Comparison of ENCODE assay signal across 17 cellular contexts in genomic region chr7:82413237-82413636, GRCh38. TPM values are rescaled to one million over a fixed set of nuclear protein-coding genes. Genes with fewer than 3 reads are reported as not detected.
DNase-seq lines count a peak whose midpoint lies in the region; ATAC-seq, FAIRE-seq and TF ChIP-seq lines count a peak whose summit lies in the region.
"Had no signal": no experiment of that assay in that cellular context is flagged by ENCODE, and none has a peak within 500 bp of the region (broad histone marks: within the 10 kb centered on the region; RNA-seq: fewer than 3 reads in every experiment).

No MANE protein-coding gene starts in this region.

- peak overlapping the region; percentile 28; the same call in 1 of the 2 replicates for H3K27ac Mint-ChIP-seq in WTC11
- H3K27ac Mint-ChIP-seq: activated T-helper 17 cell treated with anti-CD3 and anti-CD28 coated beads, Interleukin-2, amount 50 U/mL, for 72 hours had no signal

- no peak overlapping the region for H3K4me2 ChIP-seq in mesenchymal stem cell (ENCODE audit: low read length, poor library complexity, severe bottlenecking)
- H3K4me2 ChIP-seq in HepG2 (ENCODE audit: low read depth, low read length), result no peak overlapping the region

- ATAC-seq in WTC11, result peak; percentile 88
- ATAC-seq in HepG2, result no peak
- no peak for ATAC-seq in GM18520 (IDR thresholded peaks at IDR 0.05; ENCODE audit: unreplicated experiment)
- ATAC-seq: activated T-helper 17 cell treated with anti-CD3 and anti-CD28 coated beads, Interleukin-2, amount 50 U/mL, for 72 hours had no signal

- H3K4me1 ChIP-seq in mesenchymal stem cell (ENCODE audit: control insufficient read depth, insufficient read depth, low read depth, low read length), result peaks cover 1% of the 10 kb centered on the region
- no peaks in the 10 kb centered on the region for H3K4me1 ChIP-seq in HepG2 (ENCODE audit: insufficient read depth, low read length)
- H3K4me1 ChIP-seq in colonic mucosa, result no peaks in the 10 kb centered on the region
- H3K4me1 ChIP-seq: tibial nerve had no signal

- POLR2A ChIA-PET in WTC11 (lab: Charles Lee), result no interaction called here
- POLR2A ChIA-PET in HepG2 (lab: Yijun Ruan, JAX), result no interaction called here

- H3K9me3 Mint-ChIP-seq in WTC11, result peaks cover 8% of the 10 kb centered on the region; the same call in 1 of the 2 replicates

- no peak for TF ChIP-seq EP300 in HepG2 (IDR thresholded peaks at IDR 0.05; ENCODE audit: low read depth in 2 of 2, low read length in 2 of 2)
- no peak for TF ChIP-seq EP300 in HepG2 (CRISPR knock-in tag; IDR thresholded peaks at IDR 0.05; ENCODE audit: borderline replicate concordance)

- H4K8ac ChIP-seq in mesenchymal stem cell (ENCODE audit: low read length), result no peak overlapping the region

- no TSS peak for BruUV-seq in HepG2 (replicated peaks; lab: Mats Ljungman, UMichigan)

- FAIRE-seq in HepG2 (lab: Jason Lieb, UNC), result no peak
- FAIRE-seq: GM12892 had no signal

- H2BK5ac ChIP-seq in mesenchymal stem cell (ENCODE audit: low read depth, low read length, poor library complexity, severe bottlenecking), result peak overlapping the region; percentile 73

- peaks cover 6% of the 10 kb centered on the region for H3K79me1 ChIP-seq in mesenchymal stem cell (replicated peaks; ENCODE audit: low read length, poor library complexity, severe bottlenecking)

- no peak overlapping the region for H3K4ac ChIP-seq in mesenchymal stem cell (ENCODE audit: low read depth in 1 of 2, low read length in 2 of 2)

- no peak for TF ChIP-seq POLR2A in HepG2 (IDR thresholded peaks at IDR 0.05; ENCODE audit: insufficient read depth in 1 of 2, low read depth in 2 of 2, low read length in 2 of 2)

- H3K18ac ChIP-seq in mesenchymal stem cell (ENCODE audit: low read depth in 1 of 2, low read length in 2 of 2), result no peak overlapping the region

- CTCF ChIA-PET in WTC11 (lab: Charles Lee), result no interaction called here
- CTCF ChIA-PET in HepG2 (lab: Yijun Ruan, JAX; ENCODE audit: low intra/inter-chr PET ratio, low total read pairs), result no interaction called here

- H3K27me3 Mint-ChIP-seq in WTC11 (ENCODE audit: low read depth), result no peaks in the 10 kb centered on the region
- H3K27me3 Mint-ChIP-seq: activated T-helper 17 cell treated with anti-CD3 and anti-CD28 coated beads, Interleukin-2, amount 50 U/mL, for 72 hours had no signal

- in situ Hi-C loops in HepG2 (cut with HindIII; ENCODE audit: extremely low pct_ligation_motif_present, low pct_unique_long_range_greater_than_20kb), result no loop called here

- H3K4me3 ChIP-seq in mesenchymal stem cell (ENCODE audit: insufficient read depth in 1 of 2, low read depth in 1 of 2, low read length in 2 of 2) (no peak overlapping the region), HepG2 (replicated peaks in 1 of 3; ENCODE audit: insufficient read depth in 1 of 3, low read depth in 2 of 3, low read length in 3 of 3) (no peak overlapping the region), colonic mucosa (no peak overlapping the region)
- H3K4me3 ChIP-seq: tibial nerve had no signal

- no peak overlapping the region for H2BK120ac ChIP-seq in mesenchymal stem cell (ENCODE audit: low read depth, low read length)

- H3K4me3 Mint-ChIP-seq in WTC11, result no peak overlapping the region
- H3K4me3 Mint-ChIP-seq: activated T-helper 17 cell treated with anti-CD3 and anti-CD28 coated beads, Interleukin-2, amount 50 U/mL, for 72 hours had no signal

- H4K91ac ChIP-seq in mesenchymal stem cell (ENCODE audit: low read length), result no peak overlapping the region

- no peak overlapping the region for H2AK5ac ChIP-seq in mesenchymal stem cell (ENCODE audit: low read length, severe bottlenecking)

- H3K23ac ChIP-seq in mesenchymal stem cell (ENCODE audit: low read length in 2 of 2), result no peak overlapping the region

- H3K27me3 ChIP-seq in mesenchymal stem cell (ENCODE audit: control insufficient read depth in 1 of 2, insufficient read depth in 1 of 2, low read length in 2 of 2) (no peaks in the 10 kb centered on the region), HepG2 (ENCODE audit: control insufficient read depth in 1 of 2, insufficient read depth in 2 of 2, low read length in 2 of 2) (no peaks in the 10 kb centered on the region), colonic mucosa (no peaks in the 10 kb centered on the region)
- H3K27me3 ChIP-seq: neutrophil, tibial nerve had no signal

- H3K36me3 Mint-ChIP-seq in WTC11, result peaks cover 7% of the 10 kb centered on the region

- H3K9me3 ChIP-seq in mesenchymal stem cell (ENCODE audit: control insufficient read depth, low read length) (no peaks in the 10 kb centered on the region), HepG2 (ENCODE audit: low read length) (no peaks in the 10 kb centered on the region), colonic mucosa (no peaks in the 10 kb centered on the region)
- H3K9me3 ChIP-seq: neutrophil had no signal

- no peak overlapping the region for H3K14ac ChIP-seq in mesenchymal stem cell (ENCODE audit: low read length in 2 of 2)

- H3K4me1 Mint-ChIP-seq in WTC11, result peaks cover 24% of the 10 kb centered on the region
- H3K4me1 Mint-ChIP-seq: activated T-helper 17 cell treated with anti-CD3 and anti-CD28 coated beads, Interleukin-2, amount 50 U/mL, for 72 hours had no signal

- TF ChIP-seq CTCF in WTC11 (IDR thresholded peaks at IDR 0.05) (no peak), HepG2 (CRISPR knock-in tag; IDR thresholded peaks at IDR 0.05) (no peak), colonic mucosa (IDR thresholded peaks at IDR 0.05) (no peak)

- H3K9ac ChIP-seq in mesenchymal stem cell (ENCODE audit: low read length) (no peak overlapping the region), HepG2 (ENCODE audit: insufficient read depth, low read depth, low read length) (no peak overlapping the region), colonic mucosa (ENCODE audit: low read depth in 2 of 2, low read length in 2 of 2) (no peak overlapping the region)

- H3K36me3 ChIP-seq in mesenchymal stem cell (ENCODE audit: control insufficient read depth in 1 of 2, insufficient read depth in 2 of 2, low read depth in 1 of 2, low read length in 2 of 2) (no peaks in the 10 kb centered on the region), HepG2 (replicated peaks in 1 of 2; ENCODE audit: control insufficient read depth in 1 of 2, insufficient read depth in 2 of 2, low read length in 2 of 2) (no peaks in the 10 kb centered on the region), colonic mucosa (no peaks in the 10 kb centered on the region)
- H3K36me3 ChIP-seq: neutrophil, tibial nerve had no signal

- H2BK12ac ChIP-seq in mesenchymal stem cell (ENCODE audit: low read length in 2 of 2), result no peak overlapping the region

- no peak for TF ChIP-seq RAD21 in HepG2 (CRISPR knock-in tag; IDR thresholded peaks at IDR 0.05)

- H2BK15ac ChIP-seq in mesenchymal stem cell (ENCODE audit: low read depth, poor library complexity, severe bottlenecking), result no peak overlapping the region

- H3K79me2 ChIP-seq in HepG2 (ENCODE audit: insufficient read depth, low read length), result no peaks in the 10 kb centered on the region

- H2AFZ ChIP-seq in mesenchymal stem cell (ENCODE audit: low read depth, low read length), result no peak overlapping the region
- no peak overlapping the region for H2AFZ ChIP-seq in HepG2 (ENCODE audit: low read length)

- intact Hi-C loops in HepG2 (cut with micrococcal nuclease; ENCODE audit: unreplicated experiment) (no loop called here), colonic mucosa (cut with DNase I) (no loop called here)

- DNase-seq in DMS79 (lab: John Stamatoyannopoulos, UW) (peak; percentile 95), NCI-H1105 (lab: John Stamatoyannopoulos, UW) (peak; percentile 76), WTC11 (ENCODE audit: low spot score) (peak; percentile 18), mesenchymal stem cell (no peak), HepG2 (ENCODE audit: low spot score) (no peak), colonic mucosa (no peak)
- DNase-seq: activated CD4-positive, CD25-positive, alpha-beta regulatory T cell; activated CD8-positive, alpha-beta memory T cell treated with anti-CD3 and anti-CD28 coated beads for 24 hours; IMR-90; stimulated activated CD4-positive, alpha-beta T cell treated with anti-CD3 and anti-CD28 coated beads, Interleukin-4, amount 100 ng/mL, for 4 hours; T-helper 2 cell had no signal

- no peaks in the 10 kb centered on the region for H4K20me1 ChIP-seq in HepG2 (ENCODE audit: insufficient read depth, low read length)

- no peak overlapping the region for H3K27ac ChIP-seq in mesenchymal stem cell (ENCODE audit: low read length, poor library complexity, severe bottlenecking)
- H3K27ac ChIP-seq in HepG2 (ENCODE audit: extremely low read length, insufficient read depth, low read length), result no peak overlapping the region
- H3K27ac ChIP-seq in colonic mucosa, result no peak overlapping the region
- H3K27ac ChIP-seq: C4-2B, neutrophil, tibial nerve had no signal

TF ChIP-seq in WTC11, 78 proteins besides CTCF, POLR2A, EP300 and RAD21 (continues in another document):
- no peak for TF ChIP-seq EMX1 (CRISPR knock-in tag; IDR thresholded peaks at IDR 0.05)
- TF ChIP-seq CREM (CRISPR knock-in tag; IDR thresholded peaks at IDR 0.05), result no peak

TF ChIP-seq in HepG2, 621 proteins besides CTCF, POLR2A, EP300 and RAD21 (continues in another document):
- no peak for TF ChIP-seq MIER3 (CRISPR knock-in tag; IDR thresholded peaks at IDR 0.05; ENCODE audit: borderline replicate concordance)

RNA-seq across cellular contexts. Expression of gene CACNA2D1, which starts 30.3 kb away (rescaled TPM):
- total RNA-seq in WTC11 (2021) (21.9 to 33.3 TPM (median 22.9 TPM) in 3 replicates), HepG2 (2016; rRNA removed; fragmentation: Illumina TruSeq; extraction: Trizol) (not detected in 2 replicates), colonic mucosa (1 to 10 TPM; 1.4 to 9.3 TPM)
- polyA plus RNA-seq in mesenchymal stem cell (2013, experiment 1 of 2), result 28.8 TPM
- polyA plus RNA-seq in mesenchymal stem cell (2013, experiment 2 of 2), result 27.8 TPM
- total RNA-seq in HepG2 (2016; cell fraction: cytosol; rRNA removed; fragmentation: Illumina TruSeq; extraction: Trizol; ENCODE audit: low read depth), result not detected in 2 replicates
- not detected in 2 replicates for total RNA-seq in HepG2 (2016; cell fraction: insoluble cytoplasmic fraction; rRNA removed; fragmentation: Illumina TruSeq; extraction: Trizol)
- not detected in 2 replicates for total RNA-seq in HepG2 (2016; cell fraction: membrane; rRNA removed; fragmentation: Illumina TruSeq; extraction: Trizol)
- not detected in 2 replicates for total RNA-seq in HepG2 (2016; cell fraction: nucleus; rRNA removed; fragmentation: Illumina TruSeq; extraction: Trizol)
- polyA plus RNA-seq in HepG2 (2011; rRNA removed), result not detected in 2 replicates
- polyA plus RNA-seq in HepG2 (2011; cell fraction: cytosol; rRNA removed), result not detected in 2 replicates
- not detected in 2 replicates for polyA plus RNA-seq in HepG2 (2011; cell fraction: nucleus; rRNA removed)
- polyA plus RNA-seq in HepG2 (2012), result not detected in 2 replicates
- not detected in 2 replicates for polyA plus RNA-seq in HepG2 (2016; cell fraction: cytosol; fragmentation: Illumina TruSeq; extraction: Trizol; ENCODE audit: low read depth)
- not detected in 2 replicates for polyA plus RNA-seq in HepG2 (2016; cell fraction: insoluble cytoplasmic fraction; fragmentation: Illumina TruSeq; extraction: Trizol; ENCODE audit: low read depth)
- not detected in 2 replicates for polyA plus RNA-seq in HepG2 (2016; cell fraction: membrane; fragmentation: Illumina TruSeq; extraction: Trizol; ENCODE audit: low read depth)
- not detected in 2 replicates for polyA plus RNA-seq in HepG2 (2016; cell fraction: nucleus; fragmentation: Illumina TruSeq; extraction: Trizol; ENCODE audit: insufficient read depth, low read depth)
- polyA minus RNA-seq in HepG2 (2011; rRNA and poly(A)+ RNA removed; ENCODE audit: low replicate concordance), result 19.0 TPM in 1 of 2 replicates, not detected in the other
- polyA minus RNA-seq in HepG2 (2011; cell fraction: cytosol; rRNA and poly(A)+ RNA removed), result not detected in 2 replicates
- not detected in 2 replicates for polyA minus RNA-seq in HepG2 (2011; cell fraction: nucleus; rRNA and poly(A)+ RNA removed)
- total RNA-seq: activated T-helper 17 cell treated with anti-CD3 and anti-CD28 coated beads, Interleukin-2, amount 50 U/mL, for 72 hours had no signal

Comparison
In these comparisons a context has a peak if more than half of its experiments do, and no peak if none do; other contexts are left out.
1. DNase-seq: peak in DMS79 (single experiment), NCI-H1105 (single experiment) and WTC11 (single experiment); none in mesenchymal stem cell (single experiment), HepG2 (single experiment) and colonic mucosa (single experiment).